28 cellular contexts compared by ENCODE assay signal in genomic region chr13:99974939-99975561, GRCh38. TPM values are rescaled to one million over a fixed set of nuclear protein-coding genes. Genes with fewer than 3 reads are reported as not detected.
DNase-seq lines count a peak whose midpoint lies in the region; ATAC-seq, FAIRE-seq and TF ChIP-seq lines count a peak whose summit lies in the region.
"Had no signal": no experiment of that assay in that cellular context is flagged by ENCODE, and none has a peak within 500 bp of the region (broad histone marks: within the 10 kb centered on the region; RNA-seq: fewer than 3 reads in every experiment).

No MANE protein-coding gene starts in this region.

- peaks cover under 1% of the 10 kb centered on the region for H3K36me3 Mint-ChIP-seq in activated CD8-positive, alpha-beta memory T cell treated with anti-CD3 and anti-CD28 coated beads, Interleukin-2, amount 10 ng/mL, durations not matched to agents 7 days and 5 days
- H3K36me3 Mint-ChIP-seq in activated B cell treated with CpG ODN at 0.5 μM for 24 hours (ENCODE audit: low read depth) (peaks cover 5% of the 10 kb centered on the region), osteocyte (ENCODE audit: unreplicated experiment) (peaks cover under 1% of the 10 kb centered on the region)

- H3K4me3 ChIP-seq in iPS-18a (ENCODE audit: low read length): peak overlapping the region; percentile 86
- H3K4me3 ChIP-seq: lung, SJSA1 had no signal

- H3K4me1 Mint-ChIP-seq in activated CD8-positive, alpha-beta memory T cell treated with anti-CD3 and anti-CD28 coated beads, Interleukin-2, amount 10 ng/mL, durations not matched to agents 7 days and 5 days: peaks cover 17% of the 10 kb centered on the region
- H3K4me1 Mint-ChIP-seq in activated B cell treated with CpG ODN at 0.5 μM for 24 hours: peaks cover 3% of the 10 kb centered on the region
- peaks cover 28% of the 10 kb centered on the region for H3K4me1 Mint-ChIP-seq in osteocyte (ENCODE audit: unreplicated experiment)

- ATAC-seq in activated CD8-positive, alpha-beta memory T cell treated with anti-CD3 and anti-CD28 coated beads, Interleukin-2, amount 10 ng/mL, durations not matched to agents 7 days and 5 days: no peak
- no peak for ATAC-seq in activated B cell treated with CpG ODN at 0.5 μM for 24 hours (ENCODE audit: low read depth)

- no peak overlapping the region for H3K4me3 Mint-ChIP-seq in activated CD8-positive, alpha-beta memory T cell treated with anti-CD3 and anti-CD28 coated beads, Interleukin-2, amount 10 ng/mL, durations not matched to agents 7 days and 5 days
- no peak overlapping the region for H3K4me3 Mint-ChIP-seq in activated B cell treated with CpG ODN at 0.5 μM for 24 hours
- H3K4me3 Mint-ChIP-seq in osteocyte (ENCODE audit: unreplicated experiment): no peak overlapping the region
- H3K4me3 Mint-ChIP-seq: T-helper 2 cell treated with Interferon-gamma antibody and Interleukin-4, amounts not matched to agents 5 μg/mL and 100 μg/mL, for 36 hours had no signal

- H3K9me3 ChIP-seq in iPS-18a (ENCODE audit: control insufficient read depth, low read depth, low read length): no peaks in the 10 kb centered on the region

- CTCF ChIA-PET in activated CD8-positive, alpha-beta memory T cell treated with anti-CD3 and anti-CD28 coated beads, Interleukin-2, amount 10 ng/mL, durations not matched to agents 7 days and 5 days (lab: Charles Lee): interaction anchor here (1.4 to 1.6 kb wide), 2 partner anchors 15 to 18 kb away, joined by 3 to 4 read pairs; no protein-coding TSS in a partner anchor
- CTCF ChIA-PET in activated B cell treated with CpG ODN at 0.5 μM for 24 hours (lab: Charles Lee): no interaction called here

- TF ChIP-seq CTCF in activated B cell treated with CpG ODN at 0.5 μM for 24 hours (IDR thresholded peaks at IDR 0.05) (no peak), osteocyte (IDR thresholded peaks at IDR 0.05) (no peak)

- H3K9ac ChIP-seq in iPS-18a (ENCODE audit: low read length): peak overlapping the region; percentile 41

- H3K27ac Mint-ChIP-seq in activated CD8-positive, alpha-beta memory T cell treated with anti-CD3 and anti-CD28 coated beads, Interleukin-2, amount 10 ng/mL, durations not matched to agents 7 days and 5 days: no peak overlapping the region
- H3K27ac Mint-ChIP-seq in activated B cell treated with CpG ODN at 0.5 μM for 24 hours (peak overlapping the region; percentile 7), osteocyte (ENCODE audit: unreplicated experiment) (no peak overlapping the region)
- H3K27ac Mint-ChIP-seq: T-helper 2 cell treated with Interferon-gamma antibody and Interleukin-4, amounts not matched to agents 5 μg/mL and 100 μg/mL, for 36 hours had no signal

- peaks cover 84% of the 10 kb centered on the region for H3K27me3 Mint-ChIP-seq in activated CD8-positive, alpha-beta memory T cell treated with anti-CD3 and anti-CD28 coated beads, Interleukin-2, amount 10 ng/mL, durations not matched to agents 7 days and 5 days
- H3K27me3 Mint-ChIP-seq in activated B cell treated with CpG ODN at 0.5 μM for 24 hours: peaks cover 61% of the 10 kb centered on the region
- H3K27me3 Mint-ChIP-seq in osteocyte (ENCODE audit: unreplicated experiment): peaks cover 5% of the 10 kb centered on the region

- no peaks in the 10 kb centered on the region for H3K9me3 Mint-ChIP-seq in activated CD8-positive, alpha-beta memory T cell treated with anti-CD3 and anti-CD28 coated beads, Interleukin-2, amount 10 ng/mL, durations not matched to agents 7 days and 5 days (ENCODE audit: low read depth)
- H3K9me3 Mint-ChIP-seq in activated B cell treated with CpG ODN at 0.5 μM for 24 hours: peaks cover 10% of the 10 kb centered on the region
- no peaks in the 10 kb centered on the region for H3K9me3 Mint-ChIP-seq in osteocyte (ENCODE audit: unreplicated experiment)

- peak; percentile 33 for DNase-seq in activated CD8-positive, alpha-beta memory T cell treated with anti-CD3 and anti-CD28 coated beads, Interleukin-2, amount 10 ng/mL, durations not matched to agents 7 days and 5 days
- DNase-seq in activated CD8-positive, alpha-beta memory T cell treated with anti-CD3 and anti-CD28 coated beads for 24 hours: no peak
- DNase-seq in activated B cell treated with CpG ODN at 0.5 μM for 24 hours (no peak), osteocyte (ENCODE audit: extremely low spot score, unreplicated experiment) (peak; percentile 82), NCI-H1105 (lab: John Stamatoyannopoulos, UW) (no peak), GM19239 (ENCODE audit: insufficient read length, low spot score) (no peak), retina (no peak)
- DNase-seq: activated CD8-positive, alpha-beta memory T cell treated with anti-CD3 and anti-CD28 coated beads, Interleukin-2, amount 50 U/mL, for 48 hours; AML-193; COR-L47; dermis blood vessel endothelial cell; DND-41; NCI-H1105 treated with DMSO at 0.1 percent for 48 hours; NCI-H2107; NCI-H510A treated with DMSO at 0.1 percent for 48 hours; NK-92 treated with Interleukin-12 subunit alpha and Interleukin-12 subunit beta, amount 100 ng/mL, for 24 hours; nucleus accumbens; stimulated activated CD4-positive, alpha-beta T cell treated with anti-CD3 and anti-CD28 coated beads, Interleukin-4, amount 100 ng/mL, for 24 hours; trophoblast cell; WERI-Rb-1 had no signal

- FAIRE-seq in GM19239 (lab: Jason Lieb, UNC): no peak
- FAIRE-seq: GM12891, islet of Langerhans had no signal

- H3K4me1 ChIP-seq in iPS-18a (ENCODE audit: control insufficient read depth, low read depth, low read length): peaks cover 65% of the 10 kb centered on the region

- peaks cover 32% of the 10 kb centered on the region for H3K27me3 ChIP-seq in iPS-18a (ENCODE audit: control insufficient read depth, insufficient read depth, low read length)

- POLR2A ChIA-PET in activated B cell treated with CpG ODN at 0.5 μM for 24 hours (lab: Charles Lee): no interaction called here

- peak overlapping the region; percentile 89 for H3K27ac ChIP-seq in iPS-18a (ENCODE audit: low read length)
- H3K27ac ChIP-seq: epithelial cell of prostate, SJSA1, WERI-Rb-1 had no signal

- no peaks in the 10 kb centered on the region for H3K36me3 ChIP-seq in iPS-18a (ENCODE audit: control insufficient read depth, low read depth, low read length)
- H3K36me3 ChIP-seq: SJSA1, WERI-Rb-1 had no signal

- intact Hi-C loops in activated B cell treated with CpG ODN at 0.5 μM for 24 hours (cut with micrococcal nuclease): loop anchor here (5.0 kb wide), 1 partner anchor 888 kb away; no protein-coding TSS in a partner anchor

RNA-seq across cellular contexts. Expression of gene ZIC5, which starts 3.5 kb away (rescaled TPM):
- total RNA-seq in activated CD8-positive, alpha-beta memory T cell treated with anti-CD3 and anti-CD28 coated beads, Interleukin-2, amount 10 ng/mL, durations not matched to agents 7 days and 5 days: not detected
- not detected in 2 replicates for total RNA-seq in activated B cell treated with CpG ODN at 0.5 μM for 24 hours
- 8.8 and 9.4 TPM in 2 replicates for total RNA-seq in osteocyte
- total RNA-seq: lung, SJSA1 had no signal

RNA-seq across cellular contexts. Expression of gene ZIC2, which starts 6.5 kb away (rescaled TPM):
- total RNA-seq in activated CD8-positive, alpha-beta memory T cell treated with anti-CD3 and anti-CD28 coated beads, Interleukin-2, amount 10 ng/mL, durations not matched to agents 7 days and 5 days: 1 to 10 TPM in 1 of 2 experiments, under 1 TPM in 1; 0.26 to 1.6 TPM
- total RNA-seq in activated B cell treated with CpG ODN at 0.5 μM for 24 hours: not detected in 2 replicates
- total RNA-seq in osteocyte: 177 and 196 TPM in 2 replicates
- total RNA-seq: cardiac septum, dermis blood vessel endothelial cell had no signal

Comparison
In these comparisons a context has a peak if more than half of its experiments do, and no peak if none do; other contexts are left out.
1. DNase-seq: peak in activated CD8-positive, alpha-beta memory T cell treated with anti-CD3 and anti-CD28 coated beads, Interleukin-2, amount 10 ng/mL, durations not matched to agents 7 days and 5 days (single experiment) and osteocyte (single experiment); none in activated CD8-positive, alpha-beta memory T cell treated with anti-CD3 and anti-CD28 coated beads for 24 hours (single experiment), activated B cell treated with CpG ODN at 0.5 μM for 24 hours (single experiment), NCI-H1105 (single experiment), GM19239 (single experiment) and retina (single experiment).
2. RNA of gene ZIC2, which starts 6.5 kb away (total RNA-seq): 177 to 196 TPM in osteocyte; 0.26 to 1.6 TPM in activated CD8-positive, alpha-beta memory T cell treated with anti-CD3 and anti-CD28 coated beads, Interleukin-2, amount 10 ng/mL, durations not matched to agents 7 days and 5 days and not detected in activated B cell treated with CpG ODN at 0.5 μM for 24 hours; every median in the first group is over 10 times any median in the second.